ENCODE assay signal across 1 cellular context in genomic region chr9:97857603-97858392, GRCh38.
TF ChIP-seq lines count a peak whose summit lies in the region.

No MANE protein-coding gene starts in this region.

TF ChIP-seq in HepG2, 621 proteins besides CTCF, POLR2A, EP300 and RAD21 (continued from another document):
- no peak for TF ChIP-seq SP4 (CRISPR knock-in tag; IDR thresholded peaks at IDR 0.05)
- no peak for TF ChIP-seq ISX (CRISPR knock-in tag; conservative IDR thresholded peaks at IDR 0.05)
- no peak for TF ChIP-seq ZNF879 (CRISPR knock-in tag; IDR thresholded peaks at IDR 0.05)
- TF ChIP-seq ZNF589 (CRISPR knock-in tag; conservative IDR thresholded peaks at IDR 0.05), result no peak
TF ChIP-seq in HepG2: peak in this region for 0.
